ENCODE assay signal across 21 cellular contexts in the genomic region with DNA sequence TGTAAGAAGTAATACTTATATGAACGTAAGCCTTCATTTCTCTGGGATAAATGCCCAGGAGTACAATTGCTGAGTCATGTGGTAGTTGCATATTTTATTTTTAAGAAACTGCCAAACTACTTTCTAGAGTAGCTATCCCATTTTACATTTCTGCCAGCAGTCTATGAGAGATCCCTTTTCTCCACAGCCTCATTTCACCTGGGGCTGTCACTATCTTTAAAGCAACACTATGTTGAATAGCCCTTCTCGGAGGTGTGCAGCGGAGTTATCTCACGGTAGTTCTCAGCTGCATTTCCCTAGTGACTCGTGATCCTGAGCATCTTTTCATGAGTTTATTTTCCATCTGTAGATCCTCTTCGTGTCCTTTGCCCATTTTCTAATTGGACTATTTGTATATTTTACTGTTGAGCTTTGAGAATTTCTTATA.
A peak's percentile ranks its signal among the peaks of the same experiment; 100 is the strongest.
DNase-seq lines count a peak whose midpoint lies in the region; ATAC-seq and TF ChIP-seq lines count a peak whose summit lies in the region.
"Had no signal": no experiment of that assay in that cellular context is flagged by ENCODE, and none has a peak within 500 bp of the region (broad histone marks: within the 10 kb centered on the region; RNA-seq: fewer than 3 reads in every experiment).

No MANE protein-coding gene starts in this region.

- H3K4me3 ChIP-seq in A673 (ENCODE audit: low read depth, low read length, poor library complexity, severe bottlenecking) (no peak overlapping the region), GM23338 (no peak overlapping the region), choroid plexus epithelial cell (ENCODE audit: low read depth, low read length) (no peak overlapping the region)
- no peak overlapping the region for H3K4me3 ChIP-seq in CD8-positive, alpha-beta T cell (ENCODE audit: low read depth, low read length)
- H3K4me3 ChIP-seq: GM12878, neural progenitor cell, spleen had no signal

- no peaks in the 10 kb centered on the region for H4K20me1 ChIP-seq in GM23338 (replicated peaks; ENCODE audit: insufficient read depth)

- CTCF ChIA-PET in A673 (lab: Charles Lee), result interaction anchor here (0.5 kb wide), 1 partner anchor 388 kb away, joined by 4 read pairs; no protein-coding TSS in a partner anchor
- CTCF ChIA-PET in CD8-positive, alpha-beta T cell (lab: Charles Lee), result no interaction called here

- H3K4me3 Mint-ChIP-seq in GM23338 (no peak overlapping the region), nephron (no peak overlapping the region)
- no peak overlapping the region for H3K4me3 Mint-ChIP-seq in CD8-positive, alpha-beta T cell
- H3K4me3 Mint-ChIP-seq: activated T-cell treated with anti-CD3 and anti-CD28 coated beads, Interleukin-2, amount 50 U/mL, for 4 hours; neural progenitor cell; T-cell had no signal

- no TSS peak for BruUV-seq in A673 (replicated peaks; lab: Mats Ljungman, UMichigan)

- no peak overlapping the region for H2AFZ ChIP-seq in GM23338
- H2AFZ ChIP-seq: neural progenitor cell had no signal

- H3K79me2 ChIP-seq in GM23338 (replicated peaks; ENCODE audit: insufficient read depth), result no peaks in the 10 kb centered on the region

- H3K4me2 ChIP-seq in GM23338, result no peak overlapping the region
- H3K4me2 ChIP-seq: neural progenitor cell had no signal

- H3F3A ChIP-seq in GM23338 (replicated peaks; ENCODE audit: low read depth), result no peaks in the 10 kb centered on the region

- H3K36me3 ChIP-seq in A673 (ENCODE audit: insufficient read depth, low read length, poor library complexity, severe bottlenecking) (no peaks in the 10 kb centered on the region), GM23338 (ENCODE audit: insufficient read depth) (no peaks in the 10 kb centered on the region)
- H3K36me3 ChIP-seq in CD8-positive, alpha-beta T cell (ENCODE audit: insufficient read depth, low read length), result no peaks in the 10 kb centered on the region
- H3K36me3 ChIP-seq: neural progenitor cell had no signal

- DNase-seq in A673 (ENCODE audit: low spot score) (peak; percentile 9), GM23338 (ENCODE audit: low spot score) (no peak), choroid plexus epithelial cell (ENCODE audit: low read depth) (peak; percentile 63), hepatic stellate cell (ENCODE audit: low spot score) (no peak)
- no peak for DNase-seq in CD8-positive, alpha-beta T cell
- DNase-seq: activated CD4-positive, alpha-beta T cell treated with anti-CD3 and anti-CD28 coated beads for 1 hour; activated T-cell treated with anti-CD3 and anti-CD28 coated beads, Interleukin-2, amount 50 U/mL, for 4 hours; amygdala; DND-41; KG1; left ventricle myocardium superior; NCI-H146; NCI-H524 treated with DMSO at 0.1 percent for 48 hours; spleen; T-cell; trophoblast cell had no signal

- intact Hi-C loops in A673 (cut with micrococcal nuclease; ENCODE audit: unreplicated experiment), result no loop called here
- intact Hi-C loops in CD8-positive, alpha-beta T cell (cut with DNase I, micrococcal nuclease), result no loop called here

- H3K27me3 Mint-ChIP-seq in GM23338 (ENCODE audit: insufficient read depth, low read depth, poor library complexity) (peaks cover 8% of the 10 kb centered on the region), nephron (ENCODE audit: low read depth) (no peaks in the 10 kb centered on the region)
- H3K27me3 Mint-ChIP-seq in CD8-positive, alpha-beta T cell (ENCODE audit: low read depth), result no peaks in the 10 kb centered on the region
- H3K27me3 Mint-ChIP-seq: T-cell had no signal

- POLR2A ChIA-PET in A673 (lab: Charles Lee; ENCODE audit: low non-redundant PET), result interaction anchor here (0.7 kb wide), 1 partner anchor 35 kb away, joined by 3 read pairs; no protein-coding TSS in a partner anchor
- POLR2A ChIA-PET in CD8-positive, alpha-beta T cell (lab: Charles Lee), result no interaction called here

- H3K27ac Mint-ChIP-seq in GM23338 (0 out of 2 replicates have a peak overlapping the region, but pooled peaks have one; percentile 55), nephron (peak overlapping the region in 2 of 3 experiments; percentile 39 to 75)
- no peak overlapping the region for H3K27ac Mint-ChIP-seq in CD8-positive, alpha-beta T cell
- H3K27ac Mint-ChIP-seq: neural progenitor cell, T-cell had no signal

- no peaks in the 10 kb centered on the region for H3K9me3 ChIP-seq in A673 (ENCODE audit: low read depth, low read length, poor library complexity, severe bottlenecking)
- no peaks in the 10 kb centered on the region for H3K9me3 ChIP-seq in CD8-positive, alpha-beta T cell (ENCODE audit: low read length)
- H3K9me3 ChIP-seq: spleen had no signal

- peaks cover 31% of the 10 kb centered on the region for H3K4me1 ChIP-seq in A673 (ENCODE audit: insufficient read depth, low read length, poor library complexity, severe bottlenecking)
- H3K4me1 ChIP-seq in GM23338 (ENCODE audit: insufficient read depth), result no peaks in the 10 kb centered on the region
- peaks cover 5% of the 10 kb centered on the region for H3K4me1 ChIP-seq in CD8-positive, alpha-beta T cell (ENCODE audit: insufficient read depth, low read length)

- H3K9me2 ChIP-seq in GM23338 (ENCODE audit: insufficient read depth), result no peaks in the 10 kb centered on the region

- no peaks in the 10 kb centered on the region for H3K9me3 Mint-ChIP-seq in GM23338
- no peaks in the 10 kb centered on the region for H3K9me3 Mint-ChIP-seq in nephron
- no peaks in the 10 kb centered on the region for H3K9me3 Mint-ChIP-seq in CD8-positive, alpha-beta T cell
- H3K9me3 Mint-ChIP-seq: activated T-cell treated with anti-CD3 and anti-CD28 coated beads, Interleukin-2, amount 50 U/mL, for 4 hours; neural progenitor cell; T-cell had no signal

- H3K27me3 ChIP-seq in A673 (replicated peaks; ENCODE audit: insufficient read depth, low read depth, low read length, poor library complexity), result no peaks in the 10 kb centered on the region
- H3K27me3 ChIP-seq in GM23338 (ENCODE audit: insufficient read depth), result no peaks in the 10 kb centered on the region
- no peaks in the 10 kb centered on the region for H3K27me3 ChIP-seq in CD8-positive, alpha-beta T cell (ENCODE audit: insufficient read depth, low read length)
- H3K27me3 ChIP-seq: neural progenitor cell, spleen had no signal

- H3K36me3 Mint-ChIP-seq in GM23338 (ENCODE audit: low read depth) (no peaks in the 10 kb centered on the region), nephron (ENCODE audit: low read depth) (no peaks in the 10 kb centered on the region)
- H3K36me3 Mint-ChIP-seq in CD8-positive, alpha-beta T cell, result peaks cover 20% of the 10 kb centered on the region

- no peak for ATAC-seq in GM23338
- ATAC-seq in GM21360 (IDR thresholded peaks at IDR 0.05; ENCODE audit: unreplicated experiment), result no peak
- ATAC-seq in activated CD4-positive, CD25-positive, alpha-beta regulatory T cell treated with anti-CD3 and anti-CD28 coated beads, Interleukin-2, amount 50 U/mL, for 24 hours, result no peak
- no peak for ATAC-seq in CD8-positive, alpha-beta T cell
- ATAC-seq: activated T-cell treated with anti-CD3 and anti-CD28 coated beads, Interleukin-2, amount 50 U/mL, for 4 hours; GM12878; left ventricle myocardium superior; T-cell had no signal

- TF ChIP-seq CTCF in A673 (conservative IDR thresholded peaks at IDR 0.05; ENCODE audit: low read depth, low read length) (no peak), GM23338 (conservative IDR thresholded peaks at IDR 0.05; ENCODE audit: low read depth in 2 of 2) (no peak), choroid plexus epithelial cell (conservative IDR thresholded peaks at IDR 0.05; ENCODE audit: low read depth, low read length) (no peak), nephron (IDR thresholded peaks at IDR 0.05; ENCODE audit: unreplicated experiment in 3 of 3) (no peak)
- no peak for TF ChIP-seq CTCF in CD8-positive, alpha-beta T cell (IDR thresholded peaks at IDR 0.05)

- H3K4me1 Mint-ChIP-seq in GM23338 (peaks cover 7% of the 10 kb centered on the region; the same call in 2 of the 3 replicates), nephron (peaks cover 64% of the 10 kb centered on the region)
- H3K4me1 Mint-ChIP-seq in CD8-positive, alpha-beta T cell (ENCODE audit: low read depth), result peaks cover 25% of the 10 kb centered on the region

- H3K27ac ChIP-seq in A673 (ENCODE audit: low read depth, low read length, poor library complexity, severe bottlenecking) (peak overlapping the region; percentile 83), GM23338 (ENCODE audit: low read depth) (no peak overlapping the region)
- H3K27ac ChIP-seq in CD8-positive, alpha-beta T cell (ENCODE audit: low read depth, low read length), result no peak overlapping the region
- H3K27ac ChIP-seq: neural progenitor cell, spleen had no signal

TF ChIP-seq in GM23338, 12 proteins besides CTCF, POLR2A, EP300 and RAD21 (continues in another document):
- TF ChIP-seq JUNB (IDR thresholded peaks at IDR 0.05; ENCODE audit: unreplicated experiment) (no peak), POLR2AphosphoS5 (IDR thresholded peaks at IDR 0.05; ENCODE audit: low read depth) (no peak), EZH2phosphoT487 (IDR thresholded peaks at IDR 0.05; ENCODE audit: unreplicated experiment) (no peak), STAT1 (IDR thresholded peaks at IDR 0.05; ENCODE audit: unreplicated experiment) (no peak), NANOG (IDR thresholded peaks at IDR 0.05; ENCODE audit: borderline replicate concordance) (no peak), ZNF114 (CRISPR knock-in tag; IDR thresholded peaks at IDR 0.05) (no peak), EZH2 (IDR thresholded peaks at IDR 0.05; ENCODE audit: low read depth, unreplicated experiment) (no peak)
- TF ChIP-seq, protein P1, sequence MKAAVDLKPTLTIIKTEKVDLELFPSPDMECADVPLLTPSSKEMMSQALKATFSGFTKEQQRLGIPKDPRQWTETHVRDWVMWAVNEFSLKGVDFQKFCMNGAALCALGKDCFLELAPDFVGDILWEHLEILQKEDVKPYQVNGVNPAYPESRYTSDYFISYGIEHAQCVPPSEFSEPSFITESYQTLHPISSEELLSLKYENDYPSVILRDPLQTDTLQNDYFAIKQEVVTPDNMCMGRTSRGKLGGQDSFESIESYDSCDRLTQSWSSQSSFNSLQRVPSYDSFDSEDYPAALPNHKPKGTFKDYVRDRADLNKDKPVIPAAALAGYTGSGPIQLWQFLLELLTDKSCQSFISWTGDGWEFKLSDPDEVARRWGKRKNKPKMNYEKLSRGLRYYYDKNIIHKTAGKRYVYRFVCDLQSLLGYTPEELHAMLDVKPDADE (IDR thresholded peaks at IDR 0.05), result no peak

Comparison
In these comparisons a context has a peak if more than half of its experiments do, and no peak if none do; other contexts are left out.
1. DNase-seq: peak in A673 (single experiment) and choroid plexus epithelial cell (single experiment); none in GM23338 (single experiment), hepatic stellate cell (single experiment) and CD8-positive, alpha-beta T cell (0 of 7).